Comparison of ENCODE assay signal across 21 cellular contexts in genomic region chr2:38565333-38565732, GRCh38. TPM values are rescaled to one million over a fixed set of nuclear protein-coding genes. Genes with fewer than 3 reads are reported as not detected.
DNase-seq lines count a peak whose midpoint lies in the region; ATAC-seq, FAIRE-seq and TF ChIP-seq lines count a peak whose summit lies in the region.
"Had no signal": no experiment of that assay in that cellular context is flagged by ENCODE, and none has a peak within 500 bp of the region (broad histone marks: within the 10 kb centered on the region; RNA-seq: fewer than 3 reads in every experiment).

No MANE protein-coding gene starts in this region.

- H3K9me2 ChIP-seq in OCI-LY7 (ENCODE audit: insufficient read depth, low read length), result no peaks in the 10 kb centered on the region

- CTCF ChIA-PET in HepG2 (lab: Yijun Ruan, JAX; ENCODE audit: low intra/inter-chr PET ratio, low total read pairs), result no interaction called here
- CTCF ChIA-PET in OCI-LY7 (lab: Charles Lee; ENCODE audit: unreplicated experiment), result interaction anchor here (0.7 kb wide), 1 partner anchor 158 kb away, joined by 3 read pairs; no protein-coding TSS in a partner anchor
- CTCF ChIA-PET in K562 (lab: Yijun Ruan, JAX; ENCODE audit: low intra/inter-chr PET ratio), result no interaction called here

- H3K27ac ChIP-seq in HepG2 (ENCODE audit: extremely low read length, insufficient read depth, low read length) (no peak overlapping the region), right lobe of liver (no peak overlapping the region), OCI-LY7 (ENCODE audit: low read depth, low read length, poor library complexity, severe bottlenecking) (no peak overlapping the region), K562 (ENCODE audit: extremely low read depth, low read depth, low read length) (no peak overlapping the region)
- H3K27ac ChIP-seq: 22Rv1; A549; BLaER1 treated with 17β-estradiol and CSF1 and Interleukin-3, amounts not matched to agents 10 nM and 100 nM; C4-2B had no signal

- peaks cover 16 to 76% of the 10 kb centered on the region in 2 experiments for H3K36me3 ChIP-seq in HepG2 (replicated peaks in 1 of 2; ENCODE audit: control insufficient read depth in 1 of 2, insufficient read depth in 2 of 2, low read length in 2 of 2)
- peaks cover 0 to 29% (median 4%) of the 10 kb centered on the region in 4 donors for H3K36me3 ChIP-seq in right lobe of liver
- peaks cover 17% of the 10 kb centered on the region; the same call in 1 of the 2 replicates for H3K36me3 ChIP-seq in OCI-LY7 (ENCODE audit: insufficient read depth, low read length)
- H3K36me3 ChIP-seq in K562 (ENCODE audit: control insufficient read depth, insufficient read depth, low read length), result peaks cover 87% of the 10 kb centered on the region

- TF ChIP-seq RAD21 in HepG2 (CRISPR knock-in tag; IDR thresholded peaks at IDR 0.05) (no peak), K562 (CRISPR knock-in tag; conservative IDR thresholded peaks at IDR 0.05 in 1 of 2, IDR thresholded peaks at IDR 0.05 in 1 of 2) (no peak)

- H3K9me3 ChIP-seq in HepG2 (ENCODE audit: low read length), result no peaks in the 10 kb centered on the region
- H3K9me3 ChIP-seq in right lobe of liver, result no peaks in the 10 kb centered on the region
- H3K9me3 ChIP-seq in OCI-LY7 (ENCODE audit: low read length), result no peaks in the 10 kb centered on the region
- no peaks in the 10 kb centered on the region for H3K9me3 ChIP-seq in K562 (replicated peaks; ENCODE audit: control insufficient read depth, insufficient read depth, low read depth, low read length)
- H3K9me3 ChIP-seq: A549; BLaER1 treated with 17β-estradiol and CSF1 and Interleukin-3, amounts not matched to agents 10 nM and 100 nM; Caco-2 had no signal

- H2AFZ ChIP-seq in HepG2 (ENCODE audit: low read length), result no peak overlapping the region
- no peak overlapping the region for H2AFZ ChIP-seq in OCI-LY7 (ENCODE audit: low read length)
- no peak overlapping the region for H2AFZ ChIP-seq in K562 (ENCODE audit: low read depth, low read length)

- H3K9me1 ChIP-seq in K562 (ENCODE audit: control insufficient read depth, insufficient read depth, low read length), result no peaks in the 10 kb centered on the region

- peaks cover 6% of the 10 kb centered on the region; the same call in 1 of the 2 replicates for H3K4me1 ChIP-seq in HepG2 (ENCODE audit: insufficient read depth, low read length)
- H3K4me1 ChIP-seq in right lobe of liver, result peaks cover 0 to 20% (median 9%) of the 10 kb centered on the region in 4 donors
- no peaks in the 10 kb centered on the region for H3K4me1 ChIP-seq in OCI-LY7 (ENCODE audit: insufficient read depth, low read length, poor library complexity, severe bottlenecking)
- no peaks in the 10 kb centered on the region for H3K4me1 ChIP-seq in K562 (replicated peaks in 1 of 2; ENCODE audit: control insufficient read depth in 2 of 2, insufficient read depth in 2 of 2, low read length in 2 of 2)
- H3K4me1 ChIP-seq: BLaER1 treated with 17β-estradiol and CSF1 and Interleukin-3, amounts not matched to agents 10 nM and 100 nM had no signal

- H3K4me3 ChIP-seq in HepG2 (replicated peaks in 1 of 3; ENCODE audit: insufficient read depth in 1 of 3, low read depth in 2 of 3, low read length in 3 of 3), result no peak overlapping the region
- no peak overlapping the region for H3K4me3 ChIP-seq in right lobe of liver
- H3K4me3 ChIP-seq in OCI-LY7 (ENCODE audit: low read depth, low read length, poor library complexity, severe bottlenecking), result no peak overlapping the region
- H3K4me3 ChIP-seq in K562, result no peak overlapping the region
- H3K4me3 ChIP-seq: A549; BLaER1 treated with 17β-estradiol and CSF1 and Interleukin-3, amounts not matched to agents 10 nM and 100 nM had no signal

- in situ Hi-C loops in HepG2 (cut with HindIII; ENCODE audit: extremely low pct_ligation_motif_present, low pct_unique_long_range_greater_than_20kb), result no loop called here
- in situ Hi-C loops in K562 (cut with MboI), result no loop called here

- FAIRE-seq in HepG2 (lab: Jason Lieb, UNC) (no peak), K562 (lab: Jason Lieb, UNC) (no peak)
- FAIRE-seq: A549, D721Med, GM12891, GM19239 had no signal

- no TSS peak for BruUV-seq in HepG2 (replicated peaks; lab: Mats Ljungman, UMichigan)
- BruUV-seq in OCI-LY7 (replicated peaks; lab: Mats Ljungman, UMichigan), result TSS peak; percentile 7
- BruUV-seq in K562 (replicated peaks; lab: Mats Ljungman, UMichigan), result no TSS peak

- H3K79me2 ChIP-seq in HepG2 (ENCODE audit: insufficient read depth, low read length) (no peaks in the 10 kb centered on the region), OCI-LY7 (ENCODE audit: insufficient read depth, low read depth, low read length) (no peaks in the 10 kb centered on the region), K562 (ENCODE audit: control insufficient read depth, insufficient read depth, low read length) (no peaks in the 10 kb centered on the region; the same call in 2 of the 3 replicates)

- DNase-seq in HepG2 (ENCODE audit: low spot score) (no peak), right lobe of liver (no peak), OCI-LY7 (ENCODE audit: low spot score) (no peak), K562 (ENCODE audit: extremely low read depth in 1 of 4, low spot score in 3 of 4) (no peak), left colon (no peak), NCI-H524 treated with DMSO at 0.1 percent for 48 hours (lab: John Stamatoyannopoulos, UW) (no peak)
- DNase-seq: AML-193; Caco-2; Calu3; CD4-positive, alpha-beta T cell; CD8-positive, alpha-beta T cell; DMS79 treated with DMSO at 0.1 percent for 48 hours; GF-D8 had no signal

- H4K20me1 ChIP-seq in HepG2 (ENCODE audit: insufficient read depth, low read length), result no peaks in the 10 kb centered on the region
- H4K20me1 ChIP-seq in OCI-LY7 (ENCODE audit: insufficient read depth, low read length), result no peaks in the 10 kb centered on the region
- no peaks in the 10 kb centered on the region for H4K20me1 ChIP-seq in K562 (replicated peaks; ENCODE audit: control insufficient read depth, insufficient read depth, low read length)
- H4K20me1 ChIP-seq: BLaER1 treated with 17β-estradiol and CSF1 and Interleukin-3, amounts not matched to agents 10 nM and 100 nM had no signal

- WGBS in HepG2 (ENCODE audit: low lambda C conversion rate), result 92% methylated on average over 2 of the region's 2 CpGs
- WGBS in right lobe of liver (ENCODE audit: insufficient coverage, low coverage, low lambda C conversion rate, missing lambda C conversion rate), result 96% methylated on average over 2 of the region's 2 CpGs
- 95% methylated on average over 2 of the region's 2 CpGs for whole genome bisulfite sequencing in K562 (ENCODE audit: insufficient coverage, low coverage, missing lambda C conversion rate)

- TF ChIP-seq CTCF in HepG2 (CRISPR knock-in tag; IDR thresholded peaks at IDR 0.05), result no peak
- TF ChIP-seq CTCF in right lobe of liver (IDR thresholded peaks at IDR 0.05), result no peak
- TF ChIP-seq CTCF in OCI-LY7 (conservative IDR thresholded peaks at IDR 0.05; ENCODE audit: low read length), result no peak
- TF ChIP-seq CTCF in K562 (IDR thresholded peaks at IDR 0.05 in 2 of 3, conservative IDR thresholded peaks at IDR 0.05 in 1 of 3; ENCODE audit: insufficient read depth in 2 of 3, low read depth in 1 of 3, low read length in 3 of 3), result no peak

- H3K9ac ChIP-seq in HepG2 (ENCODE audit: insufficient read depth, low read depth, low read length), result no peak overlapping the region
- no peak overlapping the region for H3K9ac ChIP-seq in K562 (ENCODE audit: insufficient read depth in 1 of 2, low read depth in 2 of 2, low read length in 2 of 2)
- H3K9ac ChIP-seq: BLaER1 treated with 17β-estradiol and CSF1 and Interleukin-3, amounts not matched to agents 10 nM and 100 nM had no signal

- H3K27me3 ChIP-seq in HepG2 (ENCODE audit: control insufficient read depth in 1 of 2, insufficient read depth in 2 of 2, low read length in 2 of 2) (no peaks in the 10 kb centered on the region), right lobe of liver (no peaks in the 10 kb centered on the region), K562 (ENCODE audit: control insufficient read depth in 2 of 2, insufficient read depth in 2 of 2, low read length in 2 of 2) (no peaks in the 10 kb centered on the region)
- H3K27me3 ChIP-seq: BLaER1 treated with 17β-estradiol and CSF1 and Interleukin-3, amounts not matched to agents 10 nM and 100 nM had no signal

- TF ChIP-seq POLR2A in HepG2 (IDR thresholded peaks at IDR 0.05; ENCODE audit: insufficient read depth in 1 of 2, low read depth in 2 of 2, low read length in 2 of 2) (no peak), right lobe of liver (IDR thresholded peaks at IDR 0.05) (no peak), K562 (conservative IDR thresholded peaks at IDR 0.05) (no peak)

- intact Hi-C loops in HepG2 (cut with micrococcal nuclease; ENCODE audit: unreplicated experiment) (no loop called here), right lobe of liver (cut with DNase I) (no loop called here), OCI-LY7 (cut with micrococcal nuclease; ENCODE audit: unreplicated experiment) (no loop called here), K562 (cut with micrococcal nuclease) (no loop called here), left colon (cut with DNase I, micrococcal nuclease) (no loop called here)

- no peak for TF ChIP-seq EP300 in HepG2 (IDR thresholded peaks at IDR 0.05; ENCODE audit: low read depth in 2 of 2, low read length in 2 of 2)
- TF ChIP-seq EP300 in HepG2 (CRISPR knock-in tag; IDR thresholded peaks at IDR 0.05; ENCODE audit: borderline replicate concordance), result no peak
- TF ChIP-seq EP300 in K562 (IDR thresholded peaks at IDR 0.05; ENCODE audit: low read length), result no peak

- H3K4me2 ChIP-seq in HepG2 (ENCODE audit: low read depth, low read length), result no peak overlapping the region
- no peak overlapping the region for H3K4me2 ChIP-seq in OCI-LY7 (ENCODE audit: low read length)
- H3K4me2 ChIP-seq in K562 (ENCODE audit: insufficient read depth, low read length), result no peak overlapping the region
- H3K4me2 ChIP-seq: A549; BLaER1 treated with 17β-estradiol and CSF1 and Interleukin-3, amounts not matched to agents 10 nM and 100 nM had no signal

- ATAC-seq in HepG2 (no peak), right lobe of liver (no peak), K562 (no peak; the same call in 2 of the 3 replicates), left colon (no peak), HG03139 (IDR thresholded peaks at IDR 0.05; ENCODE audit: unreplicated experiment) (no peak)
- ATAC-seq: A549; CD8-positive, alpha-beta T cell had no signal

- POLR2A ChIA-PET in HepG2 (lab: Yijun Ruan, JAX) (interaction anchor here (0.7 kb wide), 1 partner anchor 950 kb away, joined by 3 read pairs; no protein-coding TSS in a partner anchor), OCI-LY7 (lab: Charles Lee) (interaction anchor here (0.6 to 1.4 kb wide), 15 partner anchors 9 to 1745 kb away, joined by 3 to 7 read pairs (median 4); partner anchors contain the start of gene GEMIN6), K562 (lab: Yijun Ruan, JAX) (interaction anchor here (1.0 to 1.9 kb wide), 4 partner anchors 9 to 186 kb away, joined by 3 to 11 read pairs (median 6); partner anchors contain the start of gene SRSF7)

RNA-seq across cellular contexts. Expression of gene HNRNPLL, which starts 37.4 kb away (rescaled TPM):
- total RNA-seq in HepG2 (2016; rRNA removed; fragmentation: Illumina TruSeq; extraction: Trizol) (91.9 and 103 TPM in 2 replicates), right lobe of liver (10 to 100 TPM in 5 of 6 experiments, 1 to 10 TPM in 1; 9.2 to 15.9 (median 13.9) TPM), OCI-LY7 (2022) (47.2 and 47.9 TPM in 2 replicates), K562 (2014; rRNA removed) (67.5 and 73.0 TPM in 2 replicates), K562 (2014; rRNA removed; fragmentation: Illumina TruSeq; extraction: Trizol) (86.9 and 102 TPM in 2 replicates), K562 (2015; rRNA removed; fragmentation: Illumina TruSeq; extraction: Trizol) (57.1 and 57.8 TPM in 2 replicates), K562 (2021) (85.4 and 94.0 TPM in 2 replicates), left colon (10 to 100 TPM; 43.3 to 45.8 TPM)
- total RNA-seq in HepG2 (2016; cell fraction: cytosol; rRNA removed; fragmentation: Illumina TruSeq; extraction: Trizol; ENCODE audit: low read depth), result 52.7 and 54.6 TPM in 2 replicates
- total RNA-seq in HepG2 (2016; cell fraction: insoluble cytoplasmic fraction; rRNA removed; fragmentation: Illumina TruSeq; extraction: Trizol), result 92.9 and 108 TPM in 2 replicates
- total RNA-seq in HepG2 (2016; cell fraction: membrane; rRNA removed; fragmentation: Illumina TruSeq; extraction: Trizol), result 54.8 and 56.7 TPM in 2 replicates
- total RNA-seq in HepG2 (2016; cell fraction: nucleus; rRNA removed; fragmentation: Illumina TruSeq; extraction: Trizol), result 147 and 151 TPM in 2 replicates
- polyA plus RNA-seq in HepG2 (2011; rRNA removed) (34.3 and 49.4 TPM in 2 replicates), K562 (2011; rRNA removed) (99.7 and 135 TPM in 2 replicates), K562 (2014; fragmentation: Illumina TruSeq; extraction: Trizol) (46.8 and 49.3 TPM in 2 replicates), K562 (2014; fragmentation: Nextera tagmentation; extraction: Ambion mirVana) (10 to 100 TPM; 19.8 to 24.7 TPM), K562 (2014; rRNA removed) (45.2 and 55.8 TPM in 2 replicates)
- 17.6 and 20.9 TPM in 2 replicates for polyA plus RNA-seq in HepG2 (2011; cell fraction: cytosol; rRNA removed)
- polyA plus RNA-seq in HepG2 (2011; cell fraction: nucleus; rRNA removed), result 29.2 and 34.2 TPM in 2 replicates
- polyA plus RNA-seq in HepG2 (2012), result 32.8 and 45.3 TPM in 2 replicates
- polyA plus RNA-seq in HepG2 (2016; cell fraction: cytosol; fragmentation: Illumina TruSeq; extraction: Trizol; ENCODE audit: low read depth), result 13.0 and 17.4 TPM in 2 replicates
- polyA plus RNA-seq in HepG2 (2016; cell fraction: insoluble cytoplasmic fraction; fragmentation: Illumina TruSeq; extraction: Trizol; ENCODE audit: low read depth), result 75.8 and 78.0 TPM in 2 replicates
- 27.6 and 27.9 TPM in 2 replicates for polyA plus RNA-seq in HepG2 (2016; cell fraction: membrane; fragmentation: Illumina TruSeq; extraction: Trizol; ENCODE audit: low read depth)
- 66.8 and 68.2 TPM in 2 replicates for polyA plus RNA-seq in HepG2 (2016; cell fraction: nucleus; fragmentation: Illumina TruSeq; extraction: Trizol; ENCODE audit: insufficient read depth, low read depth)
- polyA minus RNA-seq in HepG2 (2011; rRNA and poly(A)+ RNA removed; ENCODE audit: low replicate concordance), result 14.7 and 21.6 TPM in 2 replicates
- polyA minus RNA-seq in HepG2 (2011; cell fraction: cytosol; rRNA and poly(A)+ RNA removed), result 25.8 and 30.8 TPM in 2 replicates
- 227 and 258 TPM in 2 replicates for polyA minus RNA-seq in HepG2 (2011; cell fraction: nucleus; rRNA and poly(A)+ RNA removed)
- total RNA-seq in OCI-LY7 (2014; rRNA removed; shearing (Covaris generic)), result 7.2 and 7.6 TPM in 2 replicates
- total RNA-seq in K562 (2011; cell fraction: chromatin; rRNA removed; ENCODE audit: low replicate concordance), result 95.1 and 247 TPM in 2 replicates
- 40.4 and 52.4 TPM in 2 replicates for total RNA-seq in K562 (2011; cell fraction: nucleolus; rRNA removed)
- 85.7 and 116 TPM in 2 replicates for total RNA-seq in K562 (2011; cell fraction: nucleoplasm; rRNA removed)
- 21.9 and 34.3 TPM in 2 replicates for polyA plus RNA-seq in K562 (2011; cell fraction: cytosol; rRNA removed)
- 60.8 and 87.5 TPM in 2 replicates for polyA plus RNA-seq in K562 (2011; cell fraction: nucleus; rRNA removed)
- polyA plus RNA-seq in K562 (2012), result 41.1 and 47.5 TPM in 2 replicates
- polyA minus RNA-seq in K562 (2011; rRNA and poly(A)+ RNA removed), result 160 and 182 TPM in 2 replicates
- polyA minus RNA-seq in K562 (2011; cell fraction: cytosol; rRNA and poly(A)+ RNA removed), result 50.5 and 52.8 TPM in 2 replicates
- 79.6 and 164 TPM in 2 replicates for polyA minus RNA-seq in K562 (2011; cell fraction: nucleus; rRNA and poly(A)+ RNA removed)

Comparison
In these comparisons a context has a peak if more than half of its experiments do, and no peak if none do; other contexts are left out.
1. Of the 241 proteins assayed by ChIP-seq in both HepG2 and K562: peak only in HepG2: RBM22; only in K562: none; in both: ZNF121; in neither: 239.